1 cellular context compared by ENCODE assay signal in the genomic region with DNA sequence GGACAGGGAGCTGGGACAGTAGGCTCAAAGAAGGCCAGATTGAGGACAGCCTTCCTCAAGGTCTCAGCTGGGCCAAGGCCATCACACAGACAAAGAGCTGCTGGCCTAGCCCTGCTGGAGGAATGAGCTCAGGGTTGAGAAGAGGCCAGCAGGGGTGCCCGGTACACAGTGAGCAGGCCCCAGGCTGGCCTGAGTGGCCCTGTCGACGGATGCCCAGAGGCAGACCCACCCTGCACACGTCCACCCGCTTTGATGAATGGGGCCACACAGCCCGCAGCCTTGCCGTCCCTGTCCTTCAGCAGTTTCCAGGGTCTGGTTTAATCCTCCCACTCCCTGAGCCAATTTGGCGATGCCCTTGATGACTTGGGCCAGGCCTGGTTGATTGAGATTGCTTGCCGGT.
TF ChIP-seq lines count a peak whose summit lies in the region.

No MANE protein-coding gene starts in this region.

TF ChIP-seq in SK-N-SH, 30 proteins besides CTCF, POLR2A, EP300 and RAD21 (continued from another document):
- TF ChIP-seq, protein P1, sequence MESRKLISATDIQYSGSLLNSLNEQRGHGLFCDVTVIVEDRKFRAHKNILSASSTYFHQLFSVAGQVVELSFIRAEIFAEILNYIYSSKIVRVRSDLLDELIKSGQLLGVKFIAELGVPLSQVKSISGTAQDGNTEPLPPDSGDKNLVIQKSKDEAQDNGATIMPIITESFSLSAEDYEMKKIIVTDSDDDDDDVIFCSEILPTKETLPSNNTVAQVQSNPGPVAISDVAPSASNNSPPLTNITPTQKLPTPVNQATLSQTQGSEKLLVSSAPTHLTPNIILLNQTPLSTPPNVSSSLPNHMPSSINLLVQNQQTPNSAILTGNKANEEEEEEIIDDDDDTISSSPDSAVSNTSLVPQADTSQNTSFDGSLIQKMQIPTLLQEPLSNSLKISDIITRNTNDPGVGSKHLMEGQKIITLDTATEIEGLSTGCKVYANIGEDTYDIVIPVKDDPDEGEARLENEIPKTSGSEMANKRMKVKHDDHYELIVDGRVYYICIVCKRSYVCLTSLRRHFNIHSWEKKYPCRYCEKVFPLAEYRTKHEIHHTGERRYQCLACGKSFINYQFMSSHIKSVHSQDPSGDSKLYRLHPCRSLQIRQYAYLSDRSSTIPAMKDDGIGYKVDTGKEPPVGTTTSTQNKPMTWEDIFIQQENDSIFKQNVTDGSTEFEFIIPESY (IDR thresholded peaks at IDR 0.05; ENCODE audit: borderline replicate concordance, low read depth): no peak
- TF ChIP-seq, protein P2, sequence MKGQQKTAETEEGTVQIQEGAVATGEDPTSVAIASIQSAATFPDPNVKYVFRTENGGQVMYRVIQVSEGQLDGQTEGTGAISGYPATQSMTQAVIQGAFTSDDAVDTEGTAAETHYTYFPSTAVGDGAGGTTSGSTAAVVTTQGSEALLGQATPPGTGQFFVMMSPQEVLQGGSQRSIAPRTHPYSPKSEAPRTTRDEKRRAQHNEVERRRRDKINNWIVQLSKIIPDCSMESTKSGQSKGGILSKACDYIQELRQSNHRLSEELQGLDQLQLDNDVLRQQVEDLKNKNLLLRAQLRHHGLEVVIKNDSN (IDR thresholded peaks at IDR 0.05; ENCODE audit: borderline replicate concordance, low read depth): no peak
- TF ChIP-seq, protein P3, sequence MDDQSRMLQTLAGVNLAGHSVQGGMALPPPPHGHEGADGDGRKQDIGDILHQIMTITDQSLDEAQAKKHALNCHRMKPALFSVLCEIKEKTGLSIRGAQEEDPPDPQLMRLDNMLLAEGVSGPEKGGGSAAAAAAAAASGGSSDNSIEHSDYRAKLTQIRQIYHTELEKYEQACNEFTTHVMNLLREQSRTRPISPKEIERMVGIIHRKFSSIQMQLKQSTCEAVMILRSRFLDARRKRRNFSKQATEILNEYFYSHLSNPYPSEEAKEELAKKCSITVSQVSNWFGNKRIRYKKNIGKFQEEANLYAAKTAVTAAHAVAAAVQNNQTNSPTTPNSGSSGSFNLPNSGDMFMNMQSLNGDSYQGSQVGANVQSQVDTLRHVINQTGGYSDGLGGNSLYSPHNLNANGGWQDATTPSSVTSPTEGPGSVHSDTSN (IDR thresholded peaks at IDR 0.05): no peak
- TF ChIP-seq MEF2A (IDR thresholded peaks at IDR 0.05; ENCODE audit: borderline replicate concordance, low read depth) (no peak), SIN3A (IDR thresholded peaks at IDR 0.05; ENCODE audit: borderline replicate concordance, low read depth, low read length) (no peak), TCF12 (IDR thresholded peaks at IDR 0.05) (no peak), FOXM1 (IDR thresholded peaks at IDR 0.05; ENCODE audit: low read depth) (no peak), FOXJ3 (CRISPR knock-in tag; IDR thresholded peaks at IDR 0.05) (no peak), SMC3 (IDR thresholded peaks at IDR 0.05; ENCODE audit: low read depth, low read length) (no peak)
- TF ChIP-seq, protein P4, sequence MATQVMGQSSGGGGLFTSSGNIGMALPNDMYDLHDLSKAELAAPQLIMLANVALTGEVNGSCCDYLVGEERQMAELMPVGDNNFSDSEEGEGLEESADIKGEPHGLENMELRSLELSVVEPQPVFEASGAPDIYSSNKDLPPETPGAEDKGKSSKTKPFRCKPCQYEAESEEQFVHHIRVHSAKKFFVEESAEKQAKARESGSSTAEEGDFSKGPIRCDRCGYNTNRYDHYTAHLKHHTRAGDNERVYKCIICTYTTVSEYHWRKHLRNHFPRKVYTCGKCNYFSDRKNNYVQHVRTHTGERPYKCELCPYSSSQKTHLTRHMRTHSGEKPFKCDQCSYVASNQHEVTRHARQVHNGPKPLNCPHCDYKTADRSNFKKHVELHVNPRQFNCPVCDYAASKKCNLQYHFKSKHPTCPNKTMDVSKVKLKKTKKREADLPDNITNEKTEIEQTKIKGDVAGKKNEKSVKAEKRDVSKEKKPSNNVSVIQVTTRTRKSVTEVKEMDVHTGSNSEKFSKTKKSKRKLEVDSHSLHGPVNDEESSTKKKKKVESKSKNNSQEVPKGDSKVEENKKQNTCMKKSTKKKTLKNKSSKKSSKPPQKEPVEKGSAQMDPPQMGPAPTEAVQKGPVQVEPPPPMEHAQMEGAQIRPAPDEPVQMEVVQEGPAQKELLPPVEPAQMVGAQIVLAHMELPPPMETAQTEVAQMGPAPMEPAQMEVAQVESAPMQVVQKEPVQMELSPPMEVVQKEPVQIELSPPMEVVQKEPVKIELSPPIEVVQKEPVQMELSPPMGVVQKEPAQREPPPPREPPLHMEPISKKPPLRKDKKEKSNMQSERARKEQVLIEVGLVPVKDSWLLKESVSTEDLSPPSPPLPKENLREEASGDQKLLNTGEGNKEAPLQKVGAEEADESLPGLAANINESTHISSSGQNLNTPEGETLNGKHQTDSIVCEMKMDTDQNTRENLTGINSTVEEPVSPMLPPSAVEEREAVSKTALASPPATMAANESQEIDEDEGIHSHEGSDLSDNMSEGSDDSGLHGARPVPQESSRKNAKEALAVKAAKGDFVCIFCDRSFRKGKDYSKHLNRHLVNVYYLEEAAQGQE (IDR thresholded peaks at IDR 0.05; ENCODE audit: low read depth, low read length): no peak
